23 cellular contexts compared by ENCODE assay signal in genomic region chr2:233901367-233901766, GRCh38. TPM values are rescaled to one million over a fixed set of nuclear protein-coding genes. Genes with fewer than 3 reads are reported as not detected.
"Had no signal": no experiment of that assay in that cellular context is flagged by ENCODE, and none has a peak within 500 bp of the region (broad histone marks: within the 10 kb centered on the region; RNA-seq: fewer than 3 reads in every experiment).

No MANE protein-coding gene starts in this region.

- H3K4me3 ChIP-seq: breast epithelium, Peyer's patch had no signal

- DNase-seq: activated CD4-positive, alpha-beta T cell treated with anti-CD3 and anti-CD28 coated beads for 48 hours; activated CD4-positive, alpha-beta T cell treated with anti-CD3 and anti-CD28 coated beads, Interleukin-2, amount 50 U/mL, for 4 hours; activated CD4-positive, CD25-positive, alpha-beta regulatory T cell treated with anti-CD3 and anti-CD28 coated beads, Interleukin-2, amount 50 U/mL, for 72 hours; activated CD8-positive, alpha-beta memory T cell treated with anti-CD3 and anti-CD28 coated beads, Interleukin-2, amount 50 U/mL, for 48 hours; activated CD8-positive, alpha-beta T cell treated with anti-CD3 and anti-CD28 coated beads, Interleukin-2, amount 10 ng/mL, durations not matched to agents 7 days and 5 days; activated effector memory CD4-positive, alpha-beta T cell treated with Interleukin-2 at 50 U/mL for 16 hours; activated naive CD4-positive, alpha-beta T cell; activated T-cell treated with anti-CD3 and anti-CD28 coated beads, Interleukin-2, amount 50 U/mL, for 24 hours; aorta; caudate nucleus; Kasumi-1; KBM-7; NCI-H1048; NCI-H146; NCI-H187 treated with DMSO at 0.1 percent for 48 hours; NCI-H2081 treated with DMSO at 0.1 percent for 48 hours; NCI-H446 treated with DMSO at 0.1 percent for 48 hours; NCI-H526; Peyer's patch; SHP77 had no signal

- H3K27me3 ChIP-seq: Peyer's patch had no signal

- H3K27ac ChIP-seq: Peyer's patch had no signal

- H3K9me3 ChIP-seq: breast epithelium, Peyer's patch had no signal

- H3K36me3 ChIP-seq: breast epithelium, Peyer's patch had no signal

- H3K4me1 ChIP-seq: breast epithelium, Peyer's patch had no signal

- ATAC-seq: activated CD8-positive, alpha-beta T cell treated with anti-CD3 and anti-CD28 coated beads, Interleukin-2, amount 10 ng/mL, durations not matched to agents 7 days and 5 days; WTC11 had no signal

RNA-seq across cellular contexts. Expression of gene TRPM8, which starts 15.8 kb away (rescaled TPM):
- total RNA-seq: activated CD8-positive, alpha-beta T cell treated with anti-CD3 and anti-CD28 coated beads, Interleukin-2, amount 10 ng/mL, durations not matched to agents 7 days and 5 days; activated T-helper 1 cell treated with anti-CD3 and anti-CD28 coated beads, Interleukin-12 subunit alpha, Interleukin-12 subunit beta, Interleukin-2, Interleukin-4 antibody, amounts not matched to agents 30 ng/mL and 10 ng/mL and 1 ng/mL, durations not matched to agents 14 hours and 24 hours and 36 hours; aorta; breast epithelium; Peyer's patch had no signal
- polyA plus RNA-seq: aorta had no signal

RNA-seq across cellular contexts. Expression of gene HJURP, which starts 47.0 kb away (rescaled TPM):
- polyA plus RNA-seq: aorta had no signal
